Comparison of ENCODE assay signal across 8 cellular contexts in the genomic region with DNA sequence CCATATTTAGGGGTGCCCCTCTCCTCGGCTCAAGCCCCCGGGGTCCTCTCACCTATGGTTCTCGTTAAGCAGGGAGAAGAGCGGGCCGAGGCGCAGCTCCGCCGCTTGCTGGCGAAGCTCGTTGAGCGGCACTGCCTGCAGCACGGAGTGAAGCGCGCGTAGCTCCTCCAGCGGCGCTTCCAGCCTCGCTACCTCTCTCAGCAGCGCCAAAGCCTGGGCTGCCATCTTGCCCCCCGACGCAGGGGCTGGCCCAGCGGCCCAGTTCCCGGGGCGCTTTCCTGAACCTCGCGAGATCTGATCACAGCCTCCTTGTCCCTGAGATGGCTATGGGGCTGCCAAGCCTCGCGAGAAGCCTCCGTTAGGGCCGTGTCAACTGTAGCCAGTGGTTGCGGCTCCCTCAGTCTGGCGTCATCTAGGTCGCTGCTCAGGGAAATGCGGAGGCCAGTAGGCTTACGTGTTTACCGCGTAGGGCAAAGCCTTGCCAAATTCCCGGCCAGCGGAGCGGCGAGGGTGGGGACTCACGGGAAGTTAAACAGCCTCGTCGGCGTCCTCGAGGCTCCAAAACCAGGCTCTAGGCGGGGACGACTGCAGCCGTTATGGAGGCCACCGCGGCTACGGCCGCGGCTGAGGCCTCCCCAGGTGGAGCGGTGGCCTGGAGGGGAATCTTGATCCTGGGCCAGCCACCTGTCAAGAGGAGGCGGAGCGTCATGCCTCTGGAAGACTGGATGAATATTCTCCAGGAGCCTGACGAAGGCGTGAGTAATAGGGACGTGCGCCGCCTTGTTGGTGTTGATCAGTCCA.
DNase-seq lines count a peak whose midpoint lies in the region; ATAC-seq and TF ChIP-seq lines count a peak whose summit lies in the region.

A gene (minus strand): TSS at position 238 of the 801 bp plus-strand sequence. CDS start 13 bp downstream, at position 225.

- DNase-seq in AG20443 (ENCODE audit: low spot score) (peak; percentile 99), NCI-H526 treated with DMSO at 0.1 percent for 48 hours (lab: John Stamatoyannopoulos, UW) (peak; percentile 90), dedifferentiated amniotic fluid mesenchymal stem cell (ENCODE audit: extremely low spot score) (peak; percentile 99), left kidney (ENCODE audit: low read depth, low spot score) (peak; percentile 98)
- peak; percentile 93 for DNase-seq in activated CD4-positive, alpha-beta T cell treated with anti-CD3 and anti-CD28 coated beads, Interleukin-2, amount 50 U/mL, for 1 hour
- DNase-seq in stimulated activated CD4-positive, alpha-beta T cell treated with anti-CD3 and anti-CD28 coated beads, Interleukin-2, amount 100 ng/mL, for 24 hours: peak; percentile 91 to 97

- TF ChIP-seq POLR2A in GM19099 (IDR thresholded peaks at IDR 0.05; ENCODE audit: extremely low read depth, insufficient read length, low read depth): peak; percentile 99

- peak; percentile 98 for ATAC-seq in HG03439 (IDR thresholded peaks at IDR 0.05; ENCODE audit: unreplicated experiment)

Comparison
In these comparisons a context has a peak if more than half of its experiments do, and no peak if none do; other contexts are left out.
1. Peak in every context shown above with its lines: DNase-seq and ATAC-seq.